In the genomic region with DNA sequence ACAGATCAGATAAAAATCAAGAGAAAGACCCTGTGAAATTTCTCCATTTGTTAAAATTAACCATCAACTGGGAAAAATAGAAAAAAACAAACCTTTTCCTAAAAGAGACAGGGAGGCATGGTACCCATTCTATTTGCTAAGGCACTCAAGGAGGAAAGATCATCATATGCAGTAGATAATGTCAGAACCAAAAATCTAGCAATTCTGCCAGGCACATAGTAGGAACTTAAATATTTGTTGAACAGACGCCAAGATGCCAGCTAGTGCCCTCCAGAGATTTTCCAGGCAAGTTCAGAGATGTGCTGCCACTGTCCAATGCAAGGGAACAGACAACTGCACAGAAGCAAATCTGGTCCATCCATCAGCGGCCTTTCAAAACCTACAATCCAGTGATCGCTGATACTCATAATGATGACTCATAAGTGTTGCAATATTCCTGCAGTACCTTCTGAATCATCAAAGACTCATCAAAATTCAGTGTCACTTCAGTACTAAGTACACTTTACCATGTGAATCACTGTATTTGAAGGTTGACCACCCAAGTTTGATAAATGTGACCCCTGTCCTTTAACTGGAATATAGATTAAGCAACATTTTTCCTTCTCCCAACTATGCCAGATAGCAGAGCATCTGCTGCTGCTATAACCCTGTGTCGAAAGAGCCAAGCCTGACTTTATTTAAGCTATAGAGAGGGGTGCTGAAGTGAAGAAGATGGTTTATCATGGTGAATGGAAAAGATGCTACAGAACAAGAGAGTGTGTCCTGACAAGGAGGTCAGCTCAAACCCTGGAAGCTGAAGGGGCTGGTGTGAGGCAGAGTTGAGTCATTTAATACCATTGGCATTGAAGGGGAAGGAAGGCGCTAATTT, we compare ENCODE assay signal across 1 cellular context.
A peak's percentile ranks its signal among the peaks of the same experiment; 100 is the strongest.
TF ChIP-seq lines count a peak whose summit lies in the region.

No MANE protein-coding gene starts in this region.

TF ChIP-seq in HepG2, 621 proteins besides CTCF, POLR2A, EP300 and RAD21 (continued from another document and continues in another):
- TF ChIP-seq, protein P1, sequence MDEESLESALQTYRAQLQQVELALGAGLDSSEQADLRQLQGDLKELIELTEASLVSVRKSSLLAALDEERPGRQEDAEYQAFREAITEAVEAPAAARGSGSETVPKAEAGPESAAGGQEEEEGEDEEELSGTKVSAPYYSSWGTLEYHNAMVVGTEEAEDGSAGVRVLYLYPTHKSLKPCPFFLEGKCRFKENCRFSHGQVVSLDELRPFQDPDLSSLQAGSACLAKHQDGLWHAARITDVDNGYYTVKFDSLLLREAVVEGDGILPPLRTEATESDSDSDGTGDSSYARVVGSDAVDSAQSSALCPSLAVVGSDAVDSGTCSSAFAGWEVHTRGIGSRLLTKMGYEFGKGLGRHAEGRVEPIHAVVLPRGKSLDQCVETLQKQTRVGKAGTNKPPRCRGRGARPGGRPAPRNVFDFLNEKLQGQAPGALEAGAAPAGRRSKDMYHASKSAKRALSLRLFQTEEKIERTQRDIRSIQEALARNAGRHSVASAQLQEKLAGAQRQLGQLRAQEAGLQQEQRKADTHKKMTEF (CRISPR knock-in tag; IDR thresholded peaks at IDR 0.05): peak; percentile 89
- TF ChIP-seq ZSCAN30 (CRISPR knock-in tag; IDR thresholded peaks at IDR 0.05) (no peak), ELF3 (CRISPR knock-in tag; IDR thresholded peaks at IDR 0.05) (peak; percentile 54; the same call in 1 of the 2 replicates), FOXM1 (CRISPR knock-in tag; IDR thresholded peaks at IDR 0.05) (no peak), JUN (CRISPR knock-in tag; IDR thresholded peaks at IDR 0.05) (peak; percentile 91), ZNF317 (CRISPR knock-in tag; IDR thresholded peaks at IDR 0.05) (peak; percentile 79), ZFP37 (CRISPR knock-in tag; IDR thresholded peaks at IDR 0.05; ENCODE audit: borderline replicate concordance) (no peak), KAT8 (CRISPR knock-in tag; IDR thresholded peaks at IDR 0.05) (peak; percentile 62), ZNF180 (CRISPR knock-in tag; IDR thresholded peaks at IDR 0.05; ENCODE audit: borderline replicate concordance, low read depth) (no peak), ZNF557 (CRISPR knock-in tag; IDR thresholded peaks at IDR 0.05) (no peak), PPARG (CRISPR knock-in tag; conservative IDR thresholded peaks at IDR 0.05) (peak; percentile 55), CBX1 (IDR thresholded peaks at IDR 0.05; ENCODE audit: low read depth) (no peak), FOXJ3 (CRISPR knock-in tag; IDR thresholded peaks at IDR 0.05; ENCODE audit: borderline replicate concordance) (no peak), XRCC5 (optimal IDR thresholded peaks at IDR 0.05; ENCODE audit: low read length) (no peak), CEBPB (IDR thresholded peaks at IDR 0.05; ENCODE audit: borderline replicate concordance, low read depth, low read length) (peak; percentile 95), KLF6 (CRISPR knock-in tag; IDR thresholded peaks at IDR 0.05) (0 out of 2 replicates have a peak, but pooled peaks have one; percentile 37), RAD51 (IDR thresholded peaks at IDR 0.05; ENCODE audit: borderline replicate concordance) (no peak), MBD4 (IDR thresholded peaks at IDR 0.05; ENCODE audit: borderline replicate concordance, low read length) (no peak), NR2F2 (IDR thresholded peaks at IDR 0.05; ENCODE audit: borderline replicate concordance, low read depth) (peak; percentile 92), ZNF331 (CRISPR knock-in tag; IDR thresholded peaks at IDR 0.05) (0 out of 2 replicates have a peak, but pooled peaks have one; percentile 26), ARNT2 (CRISPR knock-in tag; IDR thresholded peaks at IDR 0.05; ENCODE audit: low read depth) (no peak), ZNF234 (CRISPR knock-in tag; conservative IDR thresholded peaks at IDR 0.05) (no peak), ZNF782 (CRISPR knock-in tag; IDR thresholded peaks at IDR 0.05; ENCODE audit: borderline replicate concordance) (no peak), REXO4 (CRISPR knock-in tag; IDR thresholded peaks at IDR 0.05; ENCODE audit: borderline replicate concordance) (no peak), U2AF1 (optimal IDR thresholded peaks at IDR 0.05; ENCODE audit: low read depth, low read length) (no peak)
- TF ChIP-seq, protein P2, sequence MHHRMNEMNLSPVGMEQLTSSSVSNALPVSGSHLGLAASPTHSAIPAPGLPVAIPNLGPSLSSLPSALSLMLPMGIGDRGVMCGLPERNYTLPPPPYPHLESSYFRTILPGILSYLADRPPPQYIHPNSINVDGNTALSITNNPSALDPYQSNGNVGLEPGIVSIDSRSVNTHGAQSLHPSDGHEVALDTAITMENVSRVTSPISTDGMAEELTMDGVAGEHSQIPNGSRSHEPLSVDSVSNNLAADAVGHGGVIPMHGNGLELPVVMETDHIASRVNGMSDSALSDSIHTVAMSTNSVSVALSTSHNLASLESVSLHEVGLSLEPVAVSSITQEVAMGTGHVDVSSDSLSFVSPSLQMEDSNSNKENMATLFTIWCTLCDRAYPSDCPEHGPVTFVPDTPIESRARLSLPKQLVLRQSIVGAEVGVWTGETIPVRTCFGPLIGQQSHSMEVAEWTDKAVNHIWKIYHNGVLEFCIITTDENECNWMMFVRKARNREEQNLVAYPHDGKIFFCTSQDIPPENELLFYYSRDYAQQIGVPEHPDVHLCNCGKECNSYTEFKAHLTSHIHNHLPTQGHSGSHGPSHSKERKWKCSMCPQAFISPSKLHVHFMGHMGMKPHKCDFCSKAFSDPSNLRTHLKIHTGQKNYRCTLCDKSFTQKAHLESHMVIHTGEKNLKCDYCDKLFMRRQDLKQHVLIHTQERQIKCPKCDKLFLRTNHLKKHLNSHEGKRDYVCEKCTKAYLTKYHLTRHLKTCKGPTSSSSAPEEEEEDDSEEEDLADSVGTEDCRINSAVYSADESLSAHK (CRISPR knock-in tag; IDR thresholded peaks at IDR 0.05; ENCODE audit: borderline replicate concordance): no peak
- TF ChIP-seq, protein P3, sequence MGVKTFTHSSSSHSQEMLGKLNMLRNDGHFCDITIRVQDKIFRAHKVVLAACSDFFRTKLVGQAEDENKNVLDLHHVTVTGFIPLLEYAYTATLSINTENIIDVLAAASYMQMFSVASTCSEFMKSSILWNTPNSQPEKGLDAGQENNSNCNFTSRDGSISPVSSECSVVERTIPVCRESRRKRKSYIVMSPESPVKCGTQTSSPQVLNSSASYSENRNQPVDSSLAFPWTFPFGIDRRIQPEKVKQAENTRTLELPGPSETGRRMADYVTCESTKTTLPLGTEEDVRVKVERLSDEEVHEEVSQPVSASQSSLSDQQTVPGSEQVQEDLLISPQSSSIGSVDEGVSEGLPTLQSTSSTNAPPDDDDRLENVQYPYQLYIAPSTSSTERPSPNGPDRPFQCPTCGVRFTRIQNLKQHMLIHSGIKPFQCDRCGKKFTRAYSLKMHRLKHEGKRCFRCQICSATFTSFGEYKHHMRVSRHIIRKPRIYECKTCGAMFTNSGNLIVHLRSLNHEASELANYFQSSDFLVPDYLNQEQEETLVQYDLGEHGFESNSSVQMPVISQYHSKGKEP (CRISPR knock-in tag; IDR thresholded peaks at IDR 0.05): no peak
- TF ChIP-seq, protein P4, sequence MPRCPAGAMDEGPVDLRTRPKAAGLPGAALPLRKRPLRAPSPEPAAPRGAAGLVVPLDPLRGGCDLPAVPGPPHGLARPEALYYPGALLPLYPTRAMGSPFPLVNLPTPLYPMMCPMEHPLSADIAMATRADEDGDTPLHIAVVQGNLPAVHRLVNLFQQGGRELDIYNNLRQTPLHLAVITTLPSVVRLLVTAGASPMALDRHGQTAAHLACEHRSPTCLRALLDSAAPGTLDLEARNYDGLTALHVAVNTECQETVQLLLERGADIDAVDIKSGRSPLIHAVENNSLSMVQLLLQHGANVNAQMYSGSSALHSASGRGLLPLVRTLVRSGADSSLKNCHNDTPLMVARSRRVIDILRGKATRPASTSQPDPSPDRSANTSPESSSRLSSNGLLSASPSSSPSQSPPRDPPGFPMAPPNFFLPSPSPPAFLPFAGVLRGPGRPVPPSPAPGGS (CRISPR knock-in tag; IDR thresholded peaks at IDR 0.05): no peak
- TF ChIP-seq, protein P5, sequence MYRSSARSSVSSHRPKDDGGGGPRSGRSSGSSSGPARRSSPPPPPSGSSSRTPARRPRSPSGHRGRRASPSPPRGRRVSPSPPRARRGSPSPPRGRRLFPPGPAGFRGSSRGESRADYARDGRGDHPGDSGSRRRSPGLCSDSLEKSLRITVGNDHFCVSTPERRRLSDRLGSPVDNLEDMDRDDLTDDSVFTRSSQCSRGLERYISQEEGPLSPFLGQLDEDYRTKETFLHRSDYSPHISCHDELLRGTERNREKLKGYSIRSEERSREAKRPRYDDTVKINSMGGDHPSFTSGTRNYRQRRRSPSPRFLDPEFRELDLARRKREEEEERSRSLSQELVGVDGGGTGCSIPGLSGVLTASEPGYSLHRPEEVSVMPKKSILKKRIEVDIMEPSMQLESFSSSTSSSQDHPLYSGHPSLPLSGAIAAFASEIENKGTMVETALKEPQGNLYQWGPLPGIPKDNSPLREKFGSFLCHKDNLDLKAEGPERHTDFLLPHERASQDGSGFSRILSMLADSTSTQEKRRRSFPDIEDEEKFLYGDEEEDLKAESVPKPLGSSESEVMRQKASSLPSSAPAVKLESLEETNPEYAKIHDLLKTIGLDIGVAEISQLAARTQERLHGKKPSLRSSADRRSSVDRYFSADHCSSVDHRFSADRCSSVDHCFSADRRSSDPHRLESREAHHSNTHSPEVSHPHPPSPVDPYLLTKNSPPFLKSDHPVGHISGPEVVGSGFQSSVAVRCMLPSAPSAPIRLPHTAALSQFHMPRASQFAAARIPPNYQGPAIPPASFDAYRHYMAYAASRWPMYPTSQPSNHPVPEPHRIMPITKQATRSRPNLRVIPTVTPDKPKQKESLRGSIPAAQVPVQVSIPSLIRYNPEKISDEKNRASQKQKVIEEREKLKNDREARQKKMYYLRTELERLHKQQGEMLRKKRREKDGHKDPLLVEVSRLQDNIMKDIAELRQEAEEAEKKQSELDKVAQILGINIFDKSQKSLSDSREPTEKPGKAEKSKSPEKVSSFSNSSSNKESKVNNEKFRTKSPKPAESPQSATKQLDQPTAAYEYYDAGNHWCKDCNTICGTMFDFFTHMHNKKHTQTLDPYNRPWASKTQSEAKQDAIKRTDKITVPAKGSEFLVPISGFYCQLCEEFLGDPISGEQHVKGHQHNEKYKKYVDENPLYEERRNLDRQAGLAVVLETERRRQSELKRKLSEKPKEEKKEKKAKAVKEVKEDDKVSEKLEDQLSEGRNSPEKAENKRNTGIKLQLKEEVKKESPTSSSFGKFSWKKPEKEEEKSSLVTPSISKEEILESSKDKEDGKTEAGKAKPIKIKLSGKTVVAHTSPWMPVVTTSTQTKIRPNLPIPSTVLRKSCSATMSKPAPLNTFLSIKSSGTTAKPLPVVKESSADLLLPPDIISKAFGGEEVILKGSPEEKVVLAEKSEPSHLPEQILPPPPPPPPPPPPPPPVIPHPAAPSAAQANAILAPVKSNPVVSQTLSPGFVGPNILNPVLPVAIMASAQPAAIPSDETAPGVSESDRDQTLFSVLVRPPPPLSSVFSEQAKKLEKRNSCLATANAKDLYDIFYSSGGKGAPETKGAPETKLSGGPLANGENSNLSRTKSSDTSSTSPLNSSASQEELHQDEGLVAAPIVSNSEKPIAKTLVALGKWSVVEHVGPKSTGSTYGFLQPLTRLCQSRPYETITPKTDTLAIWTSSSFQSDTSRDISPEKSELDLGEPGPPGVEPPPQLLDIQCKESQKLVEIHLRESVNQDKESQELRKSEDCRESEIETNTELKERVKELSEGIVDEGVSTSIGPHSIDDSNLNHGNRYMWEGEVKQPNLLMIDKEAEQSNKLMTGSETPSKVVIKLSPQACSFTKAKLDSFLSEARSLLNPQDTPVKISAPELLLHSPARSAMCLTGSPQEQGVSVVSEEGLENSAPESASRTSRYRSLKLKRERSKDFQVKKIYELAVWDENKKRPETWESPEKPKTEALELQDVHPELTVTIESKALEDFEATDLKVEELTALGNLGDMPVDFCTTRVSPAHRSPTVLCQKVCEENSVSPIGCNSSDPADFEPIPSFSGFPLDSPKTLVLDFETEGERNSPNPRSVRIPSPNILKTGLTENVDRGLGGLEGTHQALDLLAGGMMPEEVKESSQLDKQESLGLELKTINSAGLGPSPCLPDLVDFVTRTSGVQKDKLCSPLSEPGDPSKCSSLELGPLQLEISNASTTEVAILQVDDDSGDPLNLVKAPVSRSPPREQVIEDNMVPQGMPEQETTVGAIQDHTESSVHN (CRISPR knock-in tag; IDR thresholded peaks at IDR 0.05): no peak
- TF ChIP-seq, protein P6, sequence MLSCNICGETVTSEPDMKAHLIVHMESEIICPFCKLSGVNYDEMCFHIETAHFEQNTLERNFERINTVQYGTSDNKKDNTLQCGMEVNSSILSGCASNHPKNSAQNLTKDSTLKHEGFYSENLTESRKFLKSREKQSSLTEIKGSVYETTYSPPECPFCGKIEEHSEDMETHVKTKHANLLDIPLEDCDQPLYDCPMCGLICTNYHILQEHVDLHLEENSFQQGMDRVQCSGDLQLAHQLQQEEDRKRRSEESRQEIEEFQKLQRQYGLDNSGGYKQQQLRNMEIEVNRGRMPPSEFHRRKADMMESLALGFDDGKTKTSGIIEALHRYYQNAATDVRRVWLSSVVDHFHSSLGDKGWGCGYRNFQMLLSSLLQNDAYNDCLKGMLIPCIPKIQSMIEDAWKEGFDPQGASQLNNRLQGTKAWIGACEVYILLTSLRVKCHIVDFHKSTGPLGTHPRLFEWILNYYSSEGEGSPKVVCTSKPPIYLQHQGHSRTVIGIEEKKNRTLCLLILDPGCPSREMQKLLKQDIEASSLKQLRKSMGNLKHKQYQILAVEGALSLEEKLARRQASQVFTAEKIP (CRISPR knock-in tag; IDR thresholded peaks at IDR 0.05; ENCODE audit: borderline replicate concordance): no peak
- TF ChIP-seq, protein P7, sequence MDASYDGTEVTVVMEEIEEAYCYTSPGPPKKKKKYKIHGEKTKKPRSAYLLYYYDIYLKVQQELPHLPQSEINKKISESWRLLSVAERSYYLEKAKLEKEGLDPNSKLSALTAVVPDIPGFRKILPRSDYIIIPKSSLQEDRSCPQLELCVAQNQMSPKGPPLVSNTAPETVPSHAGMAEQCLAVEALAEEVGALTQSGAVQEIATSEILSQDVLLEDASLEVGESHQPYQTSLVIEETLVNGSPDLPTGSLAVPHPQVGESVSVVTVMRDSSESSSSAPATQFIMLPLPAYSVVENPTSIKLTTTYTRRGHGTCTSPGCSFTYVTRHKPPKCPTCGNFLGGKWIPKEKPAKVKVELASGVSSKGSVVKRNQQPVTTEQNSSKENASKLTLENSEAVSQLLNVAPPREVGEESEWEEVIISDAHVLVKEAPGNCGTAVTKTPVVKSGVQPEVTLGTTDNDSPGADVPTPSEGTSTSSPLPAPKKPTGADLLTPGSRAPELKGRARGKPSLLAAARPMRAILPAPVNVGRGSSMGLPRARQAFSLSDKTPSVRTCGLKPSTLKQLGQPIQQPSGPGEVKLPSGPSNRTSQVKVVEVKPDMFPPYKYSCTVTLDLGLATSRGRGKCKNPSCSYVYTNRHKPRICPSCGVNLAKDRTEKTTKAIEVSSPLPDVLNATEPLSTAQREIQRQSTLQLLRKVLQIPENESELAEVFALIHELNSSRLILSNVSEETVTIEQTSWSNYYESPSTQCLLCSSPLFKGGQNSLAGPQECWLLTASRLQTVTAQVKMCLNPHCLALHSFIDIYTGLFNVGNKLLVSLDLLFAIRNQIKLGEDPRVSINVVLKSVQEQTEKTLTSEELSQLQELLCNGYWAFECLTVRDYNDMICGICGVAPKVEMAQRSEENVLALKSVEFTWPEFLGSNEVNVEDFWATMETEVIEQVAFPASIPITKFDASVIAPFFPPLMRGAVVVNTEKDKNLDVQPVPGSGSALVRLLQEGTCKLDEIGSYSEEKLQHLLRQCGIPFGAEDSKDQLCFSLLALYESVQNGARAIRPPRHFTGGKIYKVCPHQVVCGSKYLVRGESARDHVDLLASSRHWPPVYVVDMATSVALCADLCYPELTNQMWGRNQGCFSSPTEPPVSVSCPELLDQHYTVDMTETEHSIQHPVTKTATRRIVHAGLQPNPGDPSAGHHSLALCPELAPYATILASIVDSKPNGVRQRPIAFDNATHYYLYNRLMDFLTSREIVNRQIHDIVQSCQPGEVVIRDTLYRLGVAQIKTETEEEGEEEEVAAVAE (CRISPR knock-in tag; IDR thresholded peaks at IDR 0.05; ENCODE audit: borderline replicate concordance): no peak
